Comparison of ENCODE assay signal across 32 cellular contexts in genomic region chr10:47363781-47364180, GRCh38. TPM values are rescaled to one million over a fixed set of nuclear protein-coding genes. Genes with fewer than 3 reads are reported as not detected.
"Had no signal": no experiment of that assay in that cellular context is flagged by ENCODE, and none has a peak within 500 bp of the region (broad histone marks: within the 10 kb centered on the region; RNA-seq: fewer than 3 reads in every experiment).

No MANE protein-coding gene starts in this region.

- H3K4me1 Mint-ChIP-seq: activated naive CD4-positive, alpha-beta T cell treated with anti-CD3 and anti-CD28 coated beads, Interleukin-2, amount 50 U/mL, for 24 hours; activated naive CD8-positive, alpha-beta T cell treated with anti-CD3 and anti-CD28 coated beads, Interleukin-2, amount 50 U/mL, for 24 hours; immature natural killer cell; neural crest cell; stimulated activated memory B cell treated with anti-CD40 and anti-IgM and Interleukin-4, amounts not matched to agents 10 μg/mL and 1 μg/mL and 100 μg/mL, for 72 hours; stimulated activated naive CD8-positive, alpha-beta T cell treated with anti-CD3 and anti-CD28 coated beads, Interleukin-15, amount 100 ng/mL, for 72 hours had no signal

- H3K27ac Mint-ChIP-seq: activated naive CD4-positive, alpha-beta T cell treated with anti-CD3 and anti-CD28 coated beads, Interleukin-2, amount 50 U/mL, for 24 hours; activated naive CD8-positive, alpha-beta T cell treated with anti-CD3 and anti-CD28 coated beads, Interleukin-2, amount 50 U/mL, for 24 hours; immature natural killer cell; stimulated activated memory B cell treated with anti-CD40 and anti-IgM and Interleukin-4, amounts not matched to agents 10 μg/mL and 1 μg/mL and 100 μg/mL, for 72 hours; stimulated activated naive CD8-positive, alpha-beta T cell treated with anti-CD3 and anti-CD28 coated beads, Interleukin-15, amount 100 ng/mL, for 72 hours had no signal

- ATAC-seq: activated CD4-positive, CD25-positive, alpha-beta regulatory T cell treated with anti-CD3 and anti-CD28 coated beads, Interleukin-2, amount 50 U/mL, for 24 hours; activated naive CD8-positive, alpha-beta T cell treated with anti-CD3 and anti-CD28 coated beads, Interleukin-2, amount 50 U/mL, for 24 hours; gastroesophageal sphincter; lower lobe of right lung; stimulated activated memory B cell treated with anti-CD40 and anti-IgM and Interleukin-4, amounts not matched to agents 10 μg/mL and 1 μg/mL and 100 μg/mL, for 72 hours; stimulated activated naive CD8-positive, alpha-beta T cell treated with anti-CD3 and anti-CD28 coated beads, Interleukin-15, amount 100 ng/mL, for 72 hours had no signal

- H3K27me3 Mint-ChIP-seq: activated naive CD4-positive, alpha-beta T cell treated with anti-CD3 and anti-CD28 coated beads, Interleukin-2, amount 50 U/mL, for 24 hours; activated naive CD8-positive, alpha-beta T cell treated with anti-CD3 and anti-CD28 coated beads, Interleukin-2, amount 50 U/mL, for 24 hours; stimulated activated naive CD8-positive, alpha-beta T cell treated with anti-CD3 and anti-CD28 coated beads, Interleukin-15, amount 100 ng/mL, for 72 hours had no signal

- H3K9me3 Mint-ChIP-seq: activated naive CD4-positive, alpha-beta T cell treated with anti-CD3 and anti-CD28 coated beads, Interleukin-2, amount 50 U/mL, for 24 hours; activated naive CD8-positive, alpha-beta T cell treated with anti-CD3 and anti-CD28 coated beads, Interleukin-2, amount 50 U/mL, for 24 hours; immature natural killer cell; neural crest cell; stimulated activated memory B cell treated with anti-CD40 and anti-IgM and Interleukin-4, amounts not matched to agents 10 μg/mL and 1 μg/mL and 100 μg/mL, for 72 hours; stimulated activated naive CD8-positive, alpha-beta T cell treated with anti-CD3 and anti-CD28 coated beads, Interleukin-15, amount 100 ng/mL, for 72 hours had no signal

- H3K27me3 ChIP-seq: gastroesophageal sphincter, right atrium auricular region, tibial nerve had no signal

- DNase-seq: activated CD4-positive, alpha-beta T cell treated with anti-CD3 and anti-CD28 coated beads for 48 hours; activated CD4-positive, alpha-beta T cell treated with anti-CD3 and anti-CD28 coated beads, Interleukin-2, amount 50 U/mL, for 48 hours; activated CD8-positive, alpha-beta memory T cell treated with anti-CD3 and anti-CD28 coated beads for 24 hours; activated gamma-delta T cell; activated naive CD8-positive, alpha-beta T cell treated with anti-CD3 and anti-CD28 coated beads, Interleukin-2, amount 50 U/mL, for 24 hours; amygdala; caudate nucleus; hypothalamus; immature natural killer cell; kidney; lower lobe of right lung; nucleus accumbens; stimulated activated CD4-positive, alpha-beta T cell treated with anti-CD3 and anti-CD28 coated beads, Interleukin-12 subunit alpha, Interleukin-12 subunit beta, amount 100 ng/mL, for 4 hours; stimulated activated CD4-positive, alpha-beta T cell treated with anti-CD3 and anti-CD28 coated beads, Interleukin-4, amount 100 ng/mL, for 24 hours; stimulated activated CD8-positive, alpha-beta memory T cell treated with anti-CD3 and anti-CD28 coated beads, Interleukin-4, amount 100 ng/mL, for 48 hours; stimulated activated naive CD8-positive, alpha-beta T cell treated with anti-CD3 and anti-CD28 coated beads, Interleukin-15, amount 100 ng/mL, for 72 hours; T-helper 1 cell; WERI-Rb-1 had no signal

- H3K9me3 ChIP-seq: gastroesophageal sphincter, lower lobe of right lung, right atrium auricular region, tibial nerve had no signal

- H3K4me3 Mint-ChIP-seq: activated naive CD4-positive, alpha-beta T cell treated with anti-CD3 and anti-CD28 coated beads, Interleukin-2, amount 50 U/mL, for 24 hours; activated naive CD8-positive, alpha-beta T cell treated with anti-CD3 and anti-CD28 coated beads, Interleukin-2, amount 50 U/mL, for 24 hours; immature natural killer cell; neural crest cell; stimulated activated memory B cell treated with anti-CD40 and anti-IgM and Interleukin-4, amounts not matched to agents 10 μg/mL and 1 μg/mL and 100 μg/mL, for 72 hours; stimulated activated naive CD8-positive, alpha-beta T cell treated with anti-CD3 and anti-CD28 coated beads, Interleukin-15, amount 100 ng/mL, for 72 hours had no signal

- H3K36me3 Mint-ChIP-seq: activated naive CD4-positive, alpha-beta T cell treated with anti-CD3 and anti-CD28 coated beads, Interleukin-2, amount 50 U/mL, for 24 hours; immature natural killer cell; stimulated activated memory B cell treated with anti-CD40 and anti-IgM and Interleukin-4, amounts not matched to agents 10 μg/mL and 1 μg/mL and 100 μg/mL, for 72 hours had no signal

- H3K79me2 ChIP-seq: parathyroid adenoma had no signal

- H3K27ac ChIP-seq: gastroesophageal sphincter, lower lobe of right lung, parathyroid adenoma, right atrium auricular region, tibial nerve, WERI-Rb-1 had no signal

- H3K4me1 ChIP-seq: gastroesophageal sphincter, lower lobe of right lung, tibial nerve had no signal

- H3K36me3 ChIP-seq: gastroesophageal sphincter, lower lobe of right lung, right atrium auricular region, tibial nerve had no signal

- H3K4me3 ChIP-seq: gastroesophageal sphincter, lower lobe of right lung, right atrium auricular region, tibial nerve had no signal

RNA-seq across cellular contexts. Expression of gene RBP3, which starts 15.6 kb away (rescaled TPM):
- total RNA-seq: endothelial cell of umbilical vein, fibroblast of lung, fibroblast of villous mesenchyme, gastroesophageal sphincter, kidney, lower lobe of right lung, mononuclear cell, neural crest cell, pulmonary artery endothelial cell, right atrium auricular region, tibial nerve, urinary bladder had no signal

RNA-seq across cellular contexts. Expression of gene ZNF488, which starts 20.3 kb away (rescaled TPM):
- total RNA-seq: fibroblast of lung, mononuclear cell, pulmonary artery endothelial cell, right atrium auricular region had no signal

RNA-seq across cellular contexts. Expression of gene GDF2, which starts 41.5 kb away (rescaled TPM):
- total RNA-seq: endothelial cell of umbilical vein, fibroblast of lung, fibroblast of villous mesenchyme, gastroesophageal sphincter, kidney, lower lobe of right lung, mononuclear cell, neural crest cell, pulmonary artery endothelial cell, tibial nerve, urinary bladder had no signal
